ENCODE assay signal across 19 cellular contexts in the genomic region with DNA sequence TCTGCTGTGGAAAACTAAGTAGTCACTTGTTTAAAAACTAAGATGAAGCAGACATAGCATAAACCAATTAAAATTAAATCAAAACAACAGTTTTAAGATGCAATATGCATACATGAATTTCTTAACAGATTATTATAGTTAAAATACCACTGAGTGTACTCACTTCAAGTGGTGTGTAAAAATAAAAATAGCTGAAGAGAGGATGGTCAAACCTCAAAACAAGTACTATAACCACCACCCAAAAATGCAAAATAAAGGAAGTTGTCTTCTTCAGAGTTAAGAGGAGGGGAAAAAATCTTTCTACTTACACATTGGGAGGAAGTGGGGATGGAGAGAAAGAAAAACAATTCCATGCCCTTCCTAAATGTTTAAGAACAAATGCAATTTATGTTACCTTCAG. TPM values are rescaled to one million over a fixed set of nuclear protein-coding genes. Genes with fewer than 3 reads are reported as not detected.
A peak's percentile ranks its signal among the peaks of the same experiment; 100 is the strongest.
DNase-seq lines count a peak whose midpoint lies in the region; ATAC-seq and TF ChIP-seq lines count a peak whose summit lies in the region.
"Had no signal": no experiment of that assay in that cellular context is flagged by ENCODE, and none has a peak within 500 bp of the region (broad histone marks: within the 10 kb centered on the region; RNA-seq: fewer than 3 reads in every experiment).

No MANE protein-coding gene starts in this region.

- no peak for TF ChIP-seq POLR2A in heart left ventricle (IDR thresholded peaks at IDR 0.05)

- H3K79me2 ChIP-seq in DND-41 (ENCODE audit: insufficient read depth, low read length) = peaks cover 95% of the 10 kb centered on the region

- H3K9me3 Mint-ChIP-seq in effector memory CD8-positive, alpha-beta T cell = no peaks in the 10 kb centered on the region
- H3K9me3 Mint-ChIP-seq: activated T-cell treated with anti-CD3 and anti-CD28 coated beads, Interleukin-2, amount 50 U/mL, for 72 hours had no signal

- peak overlapping the region in 1 of 2 donors; percentile 44 for H3K27ac Mint-ChIP-seq in effector memory CD8-positive, alpha-beta T cell

- ATAC-seq in DND-41 (ENCODE audit: insufficient read depth, low read depth) = 0 out of 3 replicates have a peak, but pooled peaks have one; percentile 29
- peak; percentile 36 for ATAC-seq in GM18867 (IDR thresholded peaks at IDR 0.05; ENCODE audit: unreplicated experiment)
- peak; percentile 32 for ATAC-seq in HG03432 (IDR thresholded peaks at IDR 0.05; ENCODE audit: unreplicated experiment)
- peak; percentile 45 for ATAC-seq in effector memory CD8-positive, alpha-beta T cell (replicated peaks)
- ATAC-seq in heart left ventricle = no peak
- no peak for ATAC-seq in Right ventricle myocardium inferior
- ATAC-seq: activated T-cell treated with anti-CD3 and anti-CD28 coated beads, Interleukin-2, amount 50 U/mL, for 72 hours; HCT116; heart right ventricle; left colon had no signal

- H3K27ac ChIP-seq in DND-41 (ENCODE audit: low read length) (no peak overlapping the region; the same call in 1 of the 2 replicates), heart left ventricle (no peak overlapping the region)
- H3K27ac ChIP-seq: C4-2B, coronary artery, heart right ventricle had no signal

- H3K4me3 Mint-ChIP-seq in effector memory CD8-positive, alpha-beta T cell = peak overlapping the region; percentile 24 to 47
- H3K4me3 Mint-ChIP-seq: activated T-cell treated with anti-CD3 and anti-CD28 coated beads, Interleukin-2, amount 50 U/mL, for 72 hours had no signal

- no peaks in the 10 kb centered on the region for H3K27me3 ChIP-seq in DND-41 (ENCODE audit: insufficient read depth, low read length, poor library complexity)
- no peaks in the 10 kb centered on the region for H3K27me3 ChIP-seq in heart left ventricle
- H3K27me3 ChIP-seq: heart right ventricle, Peyer's patch had no signal

- intact Hi-C loops in heart left ventricle (cut with DNase I) = no loop called here
- intact Hi-C loops in Right ventricle myocardium inferior (cut with DNase I) = no loop called here

- no peak overlapping the region for H3K4me2 ChIP-seq in DND-41 (ENCODE audit: insufficient read depth, low read length)

- no peak overlapping the region for H3K9ac ChIP-seq in DND-41 (ENCODE audit: low read depth, low read length)

- H3K36me3 Mint-ChIP-seq in effector memory CD8-positive, alpha-beta T cell (ENCODE audit: insufficient read depth) = peaks cover 7% of the 10 kb centered on the region

- H3K9me3 ChIP-seq in DND-41 (ENCODE audit: insufficient read depth, low read length, severe bottlenecking) = no peaks in the 10 kb centered on the region
- no peaks in the 10 kb centered on the region for H3K9me3 ChIP-seq in heart left ventricle
- H3K9me3 ChIP-seq: heart right ventricle, Peyer's patch had no signal

- TF ChIP-seq CTCF in DND-41 (IDR thresholded peaks at IDR 0.05; ENCODE audit: borderline replicate concordance, extremely low read depth, low read length, poor library complexity, severe bottlenecking) = no peak
- no peak for TF ChIP-seq CTCF in heart left ventricle (IDR thresholded peaks at IDR 0.05)
- TF ChIP-seq CTCF in GM20000 (IDR thresholded peaks at IDR 0.05; ENCODE audit: extremely low read depth, missing control alignments) = no peak

- H3K4me3 ChIP-seq in DND-41 (ENCODE audit: low read depth in 1 of 2, low read length in 2 of 2) = no peak overlapping the region
- no peak overlapping the region for H3K4me3 ChIP-seq in heart left ventricle
- H3K4me3 ChIP-seq: coronary artery, heart right ventricle had no signal

- peaks cover 40% of the 10 kb centered on the region; the same call in 1 of the 2 replicates for H4K20me1 ChIP-seq in DND-41 (ENCODE audit: insufficient read depth, low read length)

- no peaks in the 10 kb centered on the region for H3K27me3 Mint-ChIP-seq in effector memory CD8-positive, alpha-beta T cell

- DNase-seq in DND-41 (no peak), heart left ventricle (no peak), DMS153 (lab: John Stamatoyannopoulos, UW) (no peak), GM20000 (ENCODE audit: low spot score) (no peak), Right ventricle myocardium inferior (ENCODE audit: missing footprints) (no peak)
- DNase-seq in effector memory CD8-positive, alpha-beta T cell = no peak
- DNase-seq: activated T-cell treated with anti-CD3 and anti-CD28 coated beads, Interleukin-2, amount 50 U/mL, for 72 hours; anterior cingulate cortex; DMS79 treated with DMSO at 0.1 percent for 48 hours; heart right ventricle; left colon; NCI-H510A treated with DMSO at 0.1 percent for 48 hours; Peyer's patch; stimulated activated CD4-positive, alpha-beta T cell treated with anti-CD3 and anti-CD28 coated beads, Interleukin-15, amount 100 ng/mL, for 24 hours had no signal

- no peak overlapping the region for H2AFZ ChIP-seq in DND-41 (ENCODE audit: low read depth, low read length)

- H3K4me1 ChIP-seq in DND-41 (ENCODE audit: insufficient read depth, low read length) (peaks cover 23% of the 10 kb centered on the region), heart left ventricle (peaks cover 0 to 29% (median 9%) of the 10 kb centered on the region in 12 donors)
- H3K4me1 ChIP-seq: Peyer's patch had no signal

- H3K36me3 ChIP-seq in DND-41 (ENCODE audit: insufficient read depth, low read length) (no peaks in the 10 kb centered on the region), heart left ventricle (no peaks in the 10 kb centered on the region)
- H3K36me3 ChIP-seq: heart right ventricle, Peyer's patch had no signal

- peaks cover 35 to 61% of the 10 kb centered on the region in 2 donors for H3K4me1 Mint-ChIP-seq in effector memory CD8-positive, alpha-beta T cell (ENCODE audit: low read depth in 2 of 2)

RNA-seq across cellular contexts. Expression of gene RRAS2, which starts 31.9 kb away (rescaled TPM):
- total RNA-seq in heart left ventricle (100 to 1,000 TPM in 1 of 9 donors, 10 to 100 TPM in 8; 25.1 to 111 (median 61.8) TPM), Right ventricle myocardium inferior (29.9 TPM)
- polyA plus RNA-seq in heart left ventricle = 10 to 100 TPM; 36.4 to 52.4 TPM

Comparison
In these comparisons a context has a peak if more than half of its experiments do, and no peak if none do; other contexts are left out.
1. ATAC-seq: peak in DND-41 (single experiment), GM18867 (single experiment), HG03432 (single experiment) and effector memory CD8-positive, alpha-beta T cell (single experiment); none in heart left ventricle (0 of 4) and Right ventricle myocardium inferior (single experiment).